Comparison of ENCODE assay signal across 8 cellular contexts in the genomic region with DNA sequence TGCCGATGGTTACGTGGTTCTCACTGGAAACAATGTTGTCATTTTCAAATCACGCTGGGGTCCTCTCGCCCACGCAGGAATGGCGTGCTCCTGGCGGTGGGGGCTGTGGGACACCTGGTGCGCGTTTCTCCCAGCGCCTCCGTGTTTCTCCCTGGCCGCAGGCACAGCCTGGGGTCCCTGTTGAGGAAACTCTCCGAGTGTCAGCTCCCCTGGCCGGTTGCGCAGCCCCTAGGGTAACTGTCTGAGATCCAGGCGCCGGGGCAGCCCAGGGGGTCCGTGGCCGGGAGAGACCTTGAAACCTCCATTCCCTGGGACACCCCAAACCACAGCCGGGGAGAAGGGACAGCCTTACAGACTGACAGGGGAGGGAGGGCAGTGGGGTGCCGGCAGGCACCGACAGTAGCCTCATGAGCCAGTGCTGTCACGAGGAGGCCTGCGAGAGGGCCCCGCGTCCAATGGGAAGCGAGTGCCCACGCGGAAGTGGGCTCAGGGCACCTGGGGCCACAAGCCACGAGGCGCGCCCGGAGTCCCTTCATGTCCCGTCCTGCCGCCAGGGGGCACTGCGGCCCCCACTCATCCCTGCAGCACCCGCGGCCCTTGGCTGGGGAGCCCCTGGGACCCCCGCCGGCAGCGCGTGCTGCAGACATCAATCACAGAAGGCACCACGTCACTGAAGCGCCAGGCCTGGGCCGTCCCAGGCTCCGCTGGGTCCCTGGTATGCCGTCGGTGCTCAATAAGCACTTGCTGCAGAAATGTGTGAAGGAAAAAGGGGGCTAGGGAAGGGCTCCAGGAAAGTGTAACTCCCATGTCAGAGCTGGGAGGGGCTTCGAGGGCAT.
DNase-seq lines count a peak whose midpoint lies in the region; ATAC-seq lines count a peak whose summit lies in the region.

No MANE protein-coding gene starts in this region.

- H3K4me3 ChIP-seq in iPS-11a (ENCODE audit: low read depth, low read length), result peak overlapping the region; percentile 1

- no peak overlapping the region for H3K27ac Mint-ChIP-seq in activated naive CD8-positive, alpha-beta T cell treated with anti-CD3 and anti-CD28 coated beads, Interleukin-2, amount 50 U/mL, for 24 hours

- H3K4me1 Mint-ChIP-seq in activated naive CD8-positive, alpha-beta T cell treated with anti-CD3 and anti-CD28 coated beads, Interleukin-2, amount 50 U/mL, for 24 hours, result peaks cover 19% of the 10 kb centered on the region

- peak; percentile 42 for ATAC-seq in activated naive CD8-positive, alpha-beta T cell treated with anti-CD3 and anti-CD28 coated beads, Interleukin-2, amount 50 U/mL, for 24 hours
- no peak for ATAC-seq in GM18502 (IDR thresholded peaks at IDR 0.05; ENCODE audit: poor library complexity, unreplicated experiment)

- peak; percentile 27 to 64 for DNase-seq in NCI-H446 (lab: John Stamatoyannopoulos, UW)
- DNase-seq in NCI-H446 treated with DMSO at 0.1 percent for 48 hours (lab: John Stamatoyannopoulos, UW), result no peak
- peak; percentile 34 for DNase-seq in SKM-1 (lab: John Stamatoyannopoulos, UW; ENCODE audit: unreplicated experiment)
- DNase-seq in activated naive CD8-positive, alpha-beta T cell treated with anti-CD3 and anti-CD28 coated beads, Interleukin-2, amount 50 U/mL, for 24 hours, result peak; percentile 83
- peak; percentile 47 to 68 for DNase-seq in stimulated activated CD4-positive, alpha-beta T cell treated with anti-CD3 and anti-CD28 coated beads, Interleukin-1b, Interleukin-23, amount 100 ng/mL, for 4 hours (ENCODE audit: low read depth in 2 of 2)
- no peak for DNase-seq in GF-D8 (lab: John Stamatoyannopoulos, UW)

- no peaks in the 10 kb centered on the region for H3K9me3 Mint-ChIP-seq in activated naive CD8-positive, alpha-beta T cell treated with anti-CD3 and anti-CD28 coated beads, Interleukin-2, amount 50 U/mL, for 24 hours

- H3K4me3 Mint-ChIP-seq in activated naive CD8-positive, alpha-beta T cell treated with anti-CD3 and anti-CD28 coated beads, Interleukin-2, amount 50 U/mL, for 24 hours, result no peak overlapping the region

- peaks cover 16% of the 10 kb centered on the region for H3K27me3 Mint-ChIP-seq in activated naive CD8-positive, alpha-beta T cell treated with anti-CD3 and anti-CD28 coated beads, Interleukin-2, amount 50 U/mL, for 24 hours

- peaks cover 2% of the 10 kb centered on the region for H3K36me3 Mint-ChIP-seq in activated naive CD8-positive, alpha-beta T cell treated with anti-CD3 and anti-CD28 coated beads, Interleukin-2, amount 50 U/mL, for 24 hours (ENCODE audit: low read depth)

Comparison
In these comparisons a context has a peak if more than half of its experiments do, and no peak if none do; other contexts are left out.
1. DNase-seq: peak in NCI-H446 (2 of 2), SKM-1 (single experiment), activated naive CD8-positive, alpha-beta T cell treated with anti-CD3 and anti-CD28 coated beads, Interleukin-2, amount 50 U/mL, for 24 hours (single experiment) and stimulated activated CD4-positive, alpha-beta T cell treated with anti-CD3 and anti-CD28 coated beads, Interleukin-1b, Interleukin-23, amount 100 ng/mL, for 4 hours (2 of 2); none in NCI-H446 treated with DMSO at 0.1 percent for 48 hours (single experiment) and GF-D8 (single experiment).